16 cellular contexts compared by ENCODE assay signal in the genomic region with DNA sequence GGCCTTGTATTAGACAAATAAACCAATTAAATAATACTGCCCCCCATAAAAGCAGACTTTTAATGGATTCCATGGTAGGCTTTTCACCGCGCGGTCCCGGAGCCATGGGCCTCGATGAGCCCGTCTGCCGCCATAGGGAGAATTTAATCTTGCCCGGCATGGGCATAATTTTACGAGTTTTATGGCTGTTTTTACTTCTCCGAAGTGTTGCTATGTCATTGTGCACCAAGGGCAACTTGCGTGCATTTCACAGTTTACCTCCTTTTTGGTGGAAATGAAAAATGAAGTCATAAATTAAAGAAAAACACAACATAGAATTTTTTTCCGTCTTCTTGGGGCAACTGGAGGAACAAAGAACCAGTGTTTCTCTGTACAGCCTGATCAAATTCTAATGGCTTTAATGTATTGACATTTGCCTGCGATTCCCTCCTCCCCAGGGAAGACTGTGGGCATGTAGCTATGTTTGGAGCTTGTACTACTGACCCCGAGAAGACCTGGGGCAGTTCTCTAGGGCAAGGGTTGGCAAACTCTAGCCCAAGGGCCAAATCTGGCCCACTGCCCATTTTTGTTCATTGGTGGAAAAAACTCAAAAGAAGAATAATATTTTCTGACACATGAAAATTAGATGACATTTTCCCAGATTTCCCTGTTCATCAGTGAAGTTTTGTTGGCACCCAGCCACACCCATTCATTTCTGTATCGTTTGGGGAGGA.
"Had no signal": no experiment of that assay in that cellular context is flagged by ENCODE, and none has a peak within 500 bp of the region (broad histone marks: within the 10 kb centered on the region; RNA-seq: fewer than 3 reads in every experiment).

No MANE protein-coding gene starts in this region.

- DNase-seq: activated CD4-positive, alpha-beta T cell treated with anti-CD3 and anti-CD28 coated beads for 36 hours; activated CD4-positive, alpha-beta T cell treated with anti-CD3 and anti-CD28 coated beads, Interleukin-2, amount 50 U/mL, for 48 hours; activated gamma-delta T cell; effector CD8-positive, alpha-beta T cell; esophagus squamous epithelium; mesendoderm; right lobe of liver; stimulated activated CD4-positive, alpha-beta T cell treated with anti-CD3 and anti-CD28 coated beads, Interleukin-4, amount 100 ng/mL, for 24 hours had no signal

- H3K4me3 ChIP-seq: adrenal gland, esophagus squamous epithelium, pancreas, right lobe of liver had no signal

- ATAC-seq: activated CD4-positive, alpha-beta T cell treated with anti-CD3 and anti-CD28 coated beads for 36 hours; activated naive CD4-positive, alpha-beta T cell treated with anti-CD3 and anti-CD28 coated beads, Interleukin-2, amount 50 U/mL, for 72 hours; right lobe of liver; stimulated activated effector memory CD8-positive, alpha-beta T cell treated with anti-CD3 and anti-CD28 coated beads, Interleukin-12 subunit alpha, Interleukin-12 subunit beta, amount 100 ng/mL, for 72 hours; WTC11 had no signal

- H3K4me3 Mint-ChIP-seq: activated CD4-positive, alpha-beta T cell treated with anti-CD3 and anti-CD28 coated beads for 36 hours; dendritic cell treated with granulocyte-macrophage colony-stimulating factor and Interleukin-4, amounts not matched to agents 40 ng/mL and 50 ng/mL, for 4 days; neural crest cell; stimulated activated effector memory CD8-positive, alpha-beta T cell treated with anti-CD3 and anti-CD28 coated beads, Interleukin-12 subunit alpha, Interleukin-12 subunit beta, amount 100 ng/mL, for 72 hours; T-helper 2 cell treated with Interferon-gamma antibody and Interleukin-4, amounts not matched to agents 5 μg/mL and 100 μg/mL, for 36 hours; WTC11 had no signal

- H3K27ac ChIP-seq: esophagus squamous epithelium, right lobe of liver had no signal

- H3K4me1 ChIP-seq: right lobe of liver had no signal

- H3K9me3 ChIP-seq: adrenal gland, esophagus squamous epithelium, pancreas, right lobe of liver had no signal

- H3K27ac Mint-ChIP-seq: activated CD4-positive, alpha-beta T cell treated with anti-CD3 and anti-CD28 coated beads for 36 hours; activated naive CD4-positive, alpha-beta T cell treated with anti-CD3 and anti-CD28 coated beads, Interleukin-2, amount 50 U/mL, for 72 hours; T-helper 2 cell treated with Interferon-gamma antibody and Interleukin-4, amounts not matched to agents 5 μg/mL and 100 μg/mL, for 36 hours; WTC11 had no signal

- H3K27me3 Mint-ChIP-seq: activated CD4-positive, alpha-beta T cell treated with anti-CD3 and anti-CD28 coated beads for 36 hours; dendritic cell treated with granulocyte-macrophage colony-stimulating factor and Interleukin-4, amounts not matched to agents 40 ng/mL and 50 ng/mL, for 4 days had no signal

- H3K27me3 ChIP-seq: adrenal gland, pancreas, right lobe of liver had no signal

- H3K9me3 Mint-ChIP-seq: activated naive CD4-positive, alpha-beta T cell treated with anti-CD3 and anti-CD28 coated beads, Interleukin-2, amount 50 U/mL, for 72 hours; dendritic cell treated with granulocyte-macrophage colony-stimulating factor and Interleukin-4, amounts not matched to agents 40 ng/mL and 50 ng/mL, for 4 days; neural crest cell; stimulated activated effector memory CD8-positive, alpha-beta T cell treated with anti-CD3 and anti-CD28 coated beads, Interleukin-12 subunit alpha, Interleukin-12 subunit beta, amount 100 ng/mL, for 72 hours; T-helper 2 cell treated with Interferon-gamma antibody and Interleukin-4, amounts not matched to agents 5 μg/mL and 100 μg/mL, for 36 hours had no signal

- H3K36me3 Mint-ChIP-seq: WTC11 had no signal

- H3K36me3 ChIP-seq: adrenal gland, esophagus squamous epithelium, pancreas, right lobe of liver had no signal
